ENCODE assay signal across 15 cellular contexts in the genomic region with DNA sequence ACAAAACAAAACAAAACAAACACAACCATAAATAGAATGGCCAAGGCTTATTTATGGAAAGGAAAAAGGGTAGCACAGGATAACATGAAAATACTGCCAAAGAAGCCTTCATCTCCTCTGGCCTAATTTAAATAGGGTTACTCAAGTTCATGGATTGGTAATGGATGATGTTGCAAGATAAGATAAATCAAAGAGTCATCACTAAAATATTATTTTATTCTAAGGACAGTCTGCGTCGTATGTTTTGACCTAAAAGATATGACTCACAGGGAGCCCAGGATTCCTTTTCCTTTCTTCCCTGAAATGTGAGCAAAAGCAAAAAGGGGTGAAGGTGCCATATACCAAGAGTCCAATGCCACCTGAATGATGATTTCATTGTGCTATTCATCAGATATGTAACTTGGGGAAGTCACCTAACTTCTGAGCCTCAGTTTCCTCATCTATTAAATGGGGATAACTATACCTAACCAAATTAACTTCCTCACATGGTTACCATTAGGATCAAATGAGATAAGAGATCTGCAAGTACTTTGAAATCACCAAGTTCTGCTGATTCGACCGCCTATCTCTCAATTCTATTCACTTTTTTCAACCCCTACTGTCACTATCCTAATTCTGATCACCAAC.
DNase-seq lines count a peak whose midpoint lies in the region; ATAC-seq, FAIRE-seq and TF ChIP-seq lines count a peak whose summit lies in the region.
"Had no signal": no experiment of that assay in that cellular context is flagged by ENCODE, and none has a peak within 500 bp of the region (broad histone marks: within the 10 kb centered on the region; RNA-seq: fewer than 3 reads in every experiment).

No MANE protein-coding gene starts in this region.

- H3K4me3 Mint-ChIP-seq in T-helper 17 cell = no peak overlapping the region
- H3K4me3 Mint-ChIP-seq: activated naive CD8-positive, alpha-beta T cell treated with anti-CD3 and anti-CD28 coated beads, Interleukin-2, amount 50 U/mL, for 24 hours; effector memory CD8-positive, alpha-beta T cell; naive B cell; T-helper 1 cell treated with Interleukin-12 subunit alpha and Interleukin-12 subunit beta and Interleukin-4 antibody, amounts not matched to agents 30 μg/mL and 1 μg/mL, for 36 hours had no signal

- peaks cover 8% of the 10 kb centered on the region for H3K36me3 Mint-ChIP-seq in T-helper 17 cell (ENCODE audit: low read depth)

- TF ChIP-seq POLR2A in endothelial cell of umbilical vein (IDR thresholded peaks at IDR 0.05; ENCODE audit: low read depth, low read length) (no peak), prostate gland (IDR thresholded peaks at IDR 0.05) (no peak)

- FAIRE-seq in endothelial cell of umbilical vein (lab: Jason Lieb, UNC) = no peak

- no peaks in the 10 kb centered on the region for H3K9me1 ChIP-seq in endothelial cell of umbilical vein (replicated peaks; ENCODE audit: control insufficient read depth, extremely low read depth, insufficient read depth, low read length)

- CTCF ChIA-PET in endothelial cell of umbilical vein (lab: Charles Lee) = no interaction called here

- no peak for TF ChIP-seq CTCF in endothelial cell of umbilical vein (IDR thresholded peaks at IDR 0.05; ENCODE audit: extremely low read depth in 1 of 2, insufficient read depth in 1 of 2, low read depth in 1 of 2, low read length in 2 of 2)
- no peak for TF ChIP-seq CTCF in prostate gland (IDR thresholded peaks at IDR 0.05)

- H3K4me1 ChIP-seq in endothelial cell of umbilical vein (ENCODE audit: control insufficient read depth, extremely low read depth, insufficient read depth, low read length) (peaks cover 73% of the 10 kb centered on the region), prostate gland (replicated peaks) (peaks cover 5% of the 10 kb centered on the region)
- H3K4me1 ChIP-seq: BLaER1 had no signal

- 62% methylated on average over 4 of the region's 4 CpGs for WGBS in prostate gland

- H3K27ac ChIP-seq in endothelial cell of umbilical vein (ENCODE audit: insufficient read depth, low read depth, low read length) = peak overlapping the region; percentile 49
- peak overlapping the region; percentile 0 to 5 for H3K27ac ChIP-seq in prostate gland
- H3K27ac ChIP-seq: BLaER1, HL-60 had no signal

- no peak overlapping the region for H3K27ac Mint-ChIP-seq in T-helper 17 cell
- H3K27ac Mint-ChIP-seq: activated naive CD8-positive, alpha-beta T cell treated with anti-CD3 and anti-CD28 coated beads, Interleukin-2, amount 50 U/mL, for 24 hours; effector memory CD8-positive, alpha-beta T cell; naive B cell; T-helper 1 cell treated with Interleukin-12 subunit alpha and Interleukin-12 subunit beta and Interleukin-4 antibody, amounts not matched to agents 30 μg/mL and 1 μg/mL, for 36 hours had no signal

- ATAC-seq in HG02610 (IDR thresholded peaks at IDR 0.05; ENCODE audit: unreplicated experiment) = no peak
- no peak for ATAC-seq in T-helper 17 cell
- ATAC-seq in GM19463 (IDR thresholded peaks at IDR 0.05; ENCODE audit: unreplicated experiment) = no peak
- ATAC-seq: activated naive CD8-positive, alpha-beta T cell treated with anti-CD3 and anti-CD28 coated beads, Interleukin-2, amount 50 U/mL, for 24 hours; effector memory CD8-positive, alpha-beta T cell had no signal

- H3K27me3 ChIP-seq in endothelial cell of umbilical vein (ENCODE audit: control insufficient read depth in 2 of 2, insufficient read depth in 2 of 2, low read length in 2 of 2) (no peaks in the 10 kb centered on the region), prostate gland (replicated peaks; ENCODE audit: insufficient read depth) (no peaks in the 10 kb centered on the region)
- H3K27me3 ChIP-seq: BLaER1 had no signal

- H3K4me2 ChIP-seq in endothelial cell of umbilical vein (ENCODE audit: insufficient read depth, low read length) = peak overlapping the region; percentile 56
- H3K4me2 ChIP-seq: BLaER1 had no signal

- H4K20me1 ChIP-seq in endothelial cell of umbilical vein (replicated peaks; ENCODE audit: control insufficient read depth, extremely low read depth, insufficient read depth, low read length) = no peaks in the 10 kb centered on the region
- H4K20me1 ChIP-seq: BLaER1 had no signal

- POLR2A ChIA-PET in endothelial cell of umbilical vein (lab: Charles Lee) = no interaction called here

- DNase-seq in AG08396 (ENCODE audit: low spot score) (peak; percentile 23), NCI-H226 (peak; percentile 62), endothelial cell of umbilical vein (ENCODE audit: low read depth, low spot score) (peak; percentile 30), prostate gland (ENCODE audit: low spot score) (no peak), T-helper 17 cell (no peak)
- DNase-seq in activated CD8-positive, alpha-beta memory T cell treated with anti-CD3 and anti-CD28 coated beads for 24 hours = no peak
- DNase-seq: activated naive CD8-positive, alpha-beta T cell treated with anti-CD3 and anti-CD28 coated beads, Interleukin-2, amount 50 U/mL, for 24 hours; effector memory CD8-positive, alpha-beta T cell; naive B cell; stimulated activated naive CD4-positive, alpha-beta T cell had no signal

- H3K4me3 ChIP-seq in endothelial cell of umbilical vein (replicated peaks in 1 of 3; ENCODE audit: insufficient read depth in 1 of 3, low read depth in 1 of 3, low read length in 3 of 3) = no peak overlapping the region
- no peak overlapping the region for H3K4me3 ChIP-seq in prostate gland
- H3K4me3 ChIP-seq: BLaER1 had no signal

- H3K36me3 ChIP-seq in endothelial cell of umbilical vein (ENCODE audit: control insufficient read depth in 2 of 2, extremely low read depth in 1 of 2, insufficient read depth in 2 of 2, low read length in 2 of 2) = no peaks in the 10 kb centered on the region
- no peaks in the 10 kb centered on the region for H3K36me3 ChIP-seq in prostate gland
- H3K36me3 ChIP-seq: BLaER1 had no signal

- no peaks in the 10 kb centered on the region for H3K9me3 ChIP-seq in endothelial cell of umbilical vein (replicated peaks; ENCODE audit: control insufficient read depth, insufficient read depth, low read length)
- no peaks in the 10 kb centered on the region for H3K9me3 ChIP-seq in prostate gland
- H3K9me3 ChIP-seq in T-helper 17 cell (ENCODE audit: control insufficient read depth, low read length, poor library complexity, severe bottlenecking) = no peaks in the 10 kb centered on the region
- H3K9me3 ChIP-seq: BLaER1 had no signal

- BruUV-seq in endothelial cell of umbilical vein (replicated peaks; lab: Mats Ljungman, UMichigan) = no TSS peak

- no peak overlapping the region for H2AFZ ChIP-seq in endothelial cell of umbilical vein (ENCODE audit: low read depth, low read length)

- no peaks in the 10 kb centered on the region for H3K27me3 Mint-ChIP-seq in T-helper 17 cell
- H3K27me3 Mint-ChIP-seq: activated naive CD8-positive, alpha-beta T cell treated with anti-CD3 and anti-CD28 coated beads, Interleukin-2, amount 50 U/mL, for 24 hours; effector memory CD8-positive, alpha-beta T cell; naive B cell had no signal

- intact Hi-C loops in endothelial cell of umbilical vein (cut with micrococcal nuclease) = loop anchor here (5.0 kb wide), 1 partner anchor 46 kb away; no protein-coding TSS in a partner anchor
- intact Hi-C loops in prostate gland (cut with DNase I) = no loop called here

- peaks cover 10% of the 10 kb centered on the region for H3K4me1 Mint-ChIP-seq in T-helper 17 cell

- H3K9ac ChIP-seq in endothelial cell of umbilical vein (replicated peaks; ENCODE audit: extremely low read depth, insufficient read depth, low read length) = no peak overlapping the region
- H3K9ac ChIP-seq: BLaER1 had no signal

- dilution Hi-C loops in endothelial cell of umbilical vein (cut with MboI; ENCODE audit: extremely low pct_ligation_motif_present, low sequenced_read_pairs) = no loop called here

- H3K79me2 ChIP-seq in endothelial cell of umbilical vein (ENCODE audit: control insufficient read depth, insufficient read depth, low read length) = no peaks in the 10 kb centered on the region

TF ChIP-seq in endothelial cell of umbilical vein, 7 proteins besides CTCF, POLR2A, EP300 and RAD21:
- TF ChIP-seq JUN (IDR thresholded peaks at IDR 0.05; ENCODE audit: borderline replicate concordance, insufficient read depth, insufficient read length, low read depth) = peak; percentile 40
- TF ChIP-seq GATA2 (IDR thresholded peaks at IDR 0.05; ENCODE audit: insufficient read depth, insufficient read length, low read depth, low read length) = peak; percentile 7
- no peak for TF ChIP-seq EZH2 (IDR thresholded peaks at IDR 0.05; ENCODE audit: borderline replicate concordance, low read depth, low read length, severe bottlenecking)
- peak; percentile 27 for TF ChIP-seq FOS (IDR thresholded peaks at IDR 0.05; ENCODE audit: borderline replicate concordance, insufficient read depth, low read length)

Comparison
In these comparisons a context has a peak if more than half of its experiments do, and no peak if none do; other contexts are left out.
1. DNase-seq: peak in AG08396 (single experiment), NCI-H226 (single experiment) and endothelial cell of umbilical vein (single experiment); none in prostate gland (single experiment), activated CD8-positive, alpha-beta memory T cell treated with anti-CD3 and anti-CD28 coated beads for 24 hours (single experiment) and T-helper 17 cell (0 of 3).